Comparison of ENCODE assay signal across 18 cellular contexts in genomic region chr7:98303906-98304305, GRCh38. TPM values are rescaled to one million over a fixed set of nuclear protein-coding genes. Genes with fewer than 3 reads are reported as not detected.
DNase-seq lines count a peak whose midpoint lies in the region; ATAC-seq, FAIRE-seq and TF ChIP-seq lines count a peak whose summit lies in the region.
"Had no signal": no experiment of that assay in that cellular context is flagged by ENCODE, and none has a peak within 500 bp of the region (broad histone marks: within the 10 kb centered on the region; RNA-seq: fewer than 3 reads in every experiment).

No MANE protein-coding gene starts in this region.

- intact Hi-C loops in left cardiac atrium (cut with DNase I) (no loop called here), kidney (cut with DNase I) (no loop called here)
- intact Hi-C loops in activated CD4-positive, alpha-beta T cell treated with anti-CD3 and anti-CD28 coated beads, Interleukin-2, amount 10 ng/mL, durations not matched to agents 24 days and 14 days (cut with micrococcal nuclease) = no loop called here

- H3K36me3 ChIP-seq in cardiac muscle cell (no peaks in the 10 kb centered on the region), kidney (ENCODE audit: control insufficient read depth in 1 of 2, insufficient read depth in 2 of 2, low read length in 2 of 2) (peaks cover 7 to 12% of the 10 kb centered on the region in 2 donors)

- no peaks in the 10 kb centered on the region for H3K9me3 ChIP-seq in cardiac muscle cell (ENCODE audit: low read depth)
- no peaks in the 10 kb centered on the region for H3K9me3 ChIP-seq in kidney (ENCODE audit: control insufficient read depth in 1 of 2, low read length in 2 of 2)

- POLR2A ChIA-PET in WTC11 (lab: Charles Lee) = no interaction called here

- H3K36me3 Mint-ChIP-seq in WTC11 (peaks cover 60% of the 10 kb centered on the region), progenitor cell of endocrine pancreas (ENCODE audit: insufficient read depth) (peaks cover 44% of the 10 kb centered on the region)
- H3K36me3 Mint-ChIP-seq in activated CD4-positive, alpha-beta T cell treated with anti-CD3 and anti-CD28 coated beads, Interleukin-2, amount 10 ng/mL, durations not matched to agents 24 days and 14 days (ENCODE audit: low read depth) = no peaks in the 10 kb centered on the region

- no peak overlapping the region for H3K27ac Mint-ChIP-seq in WTC11
- peak overlapping the region; percentile 86 for H3K27ac Mint-ChIP-seq in progenitor cell of endocrine pancreas
- no peak overlapping the region for H3K27ac Mint-ChIP-seq in activated CD4-positive, alpha-beta T cell treated with anti-CD3 and anti-CD28 coated beads, Interleukin-2, amount 10 ng/mL, durations not matched to agents 24 days and 14 days
- H3K27ac Mint-ChIP-seq: CD4-positive, alpha-beta memory T cell had no signal

- DNase-seq in cardiac muscle cell (ENCODE audit: low read depth in 1 of 2, low spot score in 1 of 2) (no peak), left cardiac atrium (no peak), WTC11 (ENCODE audit: low spot score) (peak; percentile 34), kidney (peak; percentile 73), progenitor cell of endocrine pancreas (ENCODE audit: low spot score, unreplicated experiment) (no peak), D341Med (ENCODE audit: low spot score) (no peak)
- no peak for DNase-seq in activated CD4-positive, alpha-beta T cell treated with anti-CD3 and anti-CD28 coated beads, Interleukin-2, amount 10 ng/mL, durations not matched to agents 24 days and 14 days
- DNase-seq: CD4-positive, alpha-beta memory T cell; KBM-7; NCI-H1417 treated with DMSO at 0.1 percent for 48 hours; NCI-H1930; NCI-H226; NCI-H524; PC-3; RPMI8226 had no signal

- FAIRE-seq in kidney (lab: Jason Lieb, UNC) = no peak
- FAIRE-seq: D721Med had no signal

- TF ChIP-seq CTCF in cardiac muscle cell (IDR thresholded peaks at IDR 0.05; ENCODE audit: low read depth, low read length) = no peak
- TF ChIP-seq CTCF in WTC11 (IDR thresholded peaks at IDR 0.05) = no peak
- no peak for TF ChIP-seq CTCF in kidney (IDR thresholded peaks at IDR 0.05; ENCODE audit: borderline replicate concordance, extremely low read depth, insufficient read depth)
- TF ChIP-seq CTCF in progenitor cell of endocrine pancreas (IDR thresholded peaks at IDR 0.05; ENCODE audit: unreplicated experiment) = no peak

- ATAC-seq in left cardiac atrium (no peak), WTC11 (peak; percentile 60), HG03196 (IDR thresholded peaks at IDR 0.05; ENCODE audit: unreplicated experiment) (no peak)
- ATAC-seq: HCT116, PC-3 had no signal

- peaks cover 14% of the 10 kb centered on the region for H3K4me1 Mint-ChIP-seq in WTC11
- peaks cover 35% of the 10 kb centered on the region for H3K4me1 Mint-ChIP-seq in progenitor cell of endocrine pancreas (ENCODE audit: low read depth)
- no peaks in the 10 kb centered on the region for H3K4me1 Mint-ChIP-seq in activated CD4-positive, alpha-beta T cell treated with anti-CD3 and anti-CD28 coated beads, Interleukin-2, amount 10 ng/mL, durations not matched to agents 24 days and 14 days
- H3K4me1 Mint-ChIP-seq: CD4-positive, alpha-beta memory T cell had no signal

- peaks cover 2% of the 10 kb centered on the region; the same call in 1 of the 2 replicates for H3K27me3 Mint-ChIP-seq in WTC11 (ENCODE audit: low read depth)
- peaks cover 4% of the 10 kb centered on the region for H3K27me3 Mint-ChIP-seq in progenitor cell of endocrine pancreas
- H3K27me3 Mint-ChIP-seq in activated CD4-positive, alpha-beta T cell treated with anti-CD3 and anti-CD28 coated beads, Interleukin-2, amount 10 ng/mL, durations not matched to agents 24 days and 14 days = no peaks in the 10 kb centered on the region
- H3K27me3 Mint-ChIP-seq: CD4-positive, alpha-beta memory T cell had no signal

- no peak overlapping the region for H3K9ac ChIP-seq in kidney (ENCODE audit: low read length in 2 of 2)

- H3K4me1 ChIP-seq in cardiac muscle cell (ENCODE audit: low read depth) = peaks cover 43% of the 10 kb centered on the region
- no peaks in the 10 kb centered on the region for H3K4me1 ChIP-seq in kidney (ENCODE audit: control insufficient read depth in 1 of 2, insufficient read depth in 1 of 2, low read depth in 1 of 2, low read length in 2 of 2)

- H3K9me3 Mint-ChIP-seq in WTC11 (no peaks in the 10 kb centered on the region), progenitor cell of endocrine pancreas (ENCODE audit: low read depth) (no peaks in the 10 kb centered on the region)
- no peaks in the 10 kb centered on the region for H3K9me3 Mint-ChIP-seq in activated CD4-positive, alpha-beta T cell treated with anti-CD3 and anti-CD28 coated beads, Interleukin-2, amount 10 ng/mL, durations not matched to agents 24 days and 14 days
- H3K9me3 Mint-ChIP-seq: CD4-positive, alpha-beta memory T cell had no signal

- CTCF ChIA-PET in WTC11 (lab: Charles Lee) = no interaction called here

- H3K27me3 ChIP-seq in cardiac muscle cell = no peaks in the 10 kb centered on the region

- H3K27ac ChIP-seq in cardiac muscle cell = peak overlapping the region; percentile 8
- H3K27ac ChIP-seq in kidney (ENCODE audit: low read depth in 2 of 2, low read length in 2 of 2) = no peak overlapping the region

- H3K4me3 ChIP-seq in cardiac muscle cell (no peak overlapping the region), kidney (ENCODE audit: low read length in 2 of 2) (no peak overlapping the region)

- H3K4me3 Mint-ChIP-seq in WTC11 (no peak overlapping the region), progenitor cell of endocrine pancreas (ENCODE audit: low read depth) (no peak overlapping the region)
- no peak overlapping the region for H3K4me3 Mint-ChIP-seq in activated CD4-positive, alpha-beta T cell treated with anti-CD3 and anti-CD28 coated beads, Interleukin-2, amount 10 ng/mL, durations not matched to agents 24 days and 14 days
- H3K4me3 Mint-ChIP-seq: CD4-positive, alpha-beta memory T cell had no signal

TF ChIP-seq in WTC11, 78 proteins besides CTCF, POLR2A, EP300 and RAD21 (continues in another document):
- TF ChIP-seq IRF1 (CRISPR knock-in tag; IDR thresholded peaks at IDR 0.05) = no peak
- no peak for TF ChIP-seq NR1H2 (CRISPR knock-in tag; IDR thresholded peaks at IDR 0.05)
- no peak for TF ChIP-seq PRDM15 (CRISPR knock-in tag; IDR thresholded peaks at IDR 0.05)
- TF ChIP-seq FOXK1 (CRISPR knock-in tag; IDR thresholded peaks at IDR 0.05) = no peak
- no peak for TF ChIP-seq ZNF121 (CRISPR knock-in tag; IDR thresholded peaks at IDR 0.05)
- no peak for TF ChIP-seq ZNF671 (CRISPR knock-in tag; IDR thresholded peaks at IDR 0.05)
- no peak for TF ChIP-seq NFE2L1 (CRISPR knock-in tag; IDR thresholded peaks at IDR 0.05)
- no peak for TF ChIP-seq GTF2I (CRISPR knock-in tag; conservative IDR thresholded peaks at IDR 0.05)
- no peak for TF ChIP-seq NR3C1 (CRISPR knock-in tag; conservative IDR thresholded peaks at IDR 0.05; ENCODE audit: low read depth)

RNA-seq across cellular contexts. Expression of gene BRI3, which starts 22.4 kb away (rescaled TPM):
- total RNA-seq in cardiac muscle cell (23.0 and 30.0 TPM in 2 replicates), left cardiac atrium (100 to 1,000 TPM; 190 to 207 TPM), WTC11 (2021) (108 to 112 TPM (median 110 TPM) in 3 replicates), kidney (192 TPM), progenitor cell of endocrine pancreas (124 and 125 TPM in 2 replicates)
- polyA plus RNA-seq in cardiac muscle cell (50.8 and 61.4 TPM in 2 replicates), kidney (ENCODE audit: insufficient read depth, low read depth, low replicate concordance) (240 TPM)
- total RNA-seq in activated CD4-positive, alpha-beta T cell treated with anti-CD3 and anti-CD28 coated beads, Interleukin-2, amount 10 ng/mL, durations not matched to agents 24 days and 14 days = 66.8 and 70.3 TPM in 2 replicates

RNA-seq across cellular contexts. Expression of gene TECPR1, which starts 51.9 kb away (rescaled TPM):
- total RNA-seq in cardiac muscle cell = 24.4 and 27.8 TPM in 2 replicates
- polyA plus RNA-seq in cardiac muscle cell = 19.2 and 19.3 TPM in 2 replicates
- total RNA-seq in left cardiac atrium = 10 to 100 TPM; 20.9 to 23.4 TPM
- 17.6 to 21.5 TPM (median 18.4 TPM) in 3 replicates for total RNA-seq in WTC11 (2021)
- 39.5 TPM for total RNA-seq in kidney
- 5.1 TPM for polyA plus RNA-seq in kidney (ENCODE audit: insufficient read depth, low read depth, low replicate concordance)
- 40.8 and 41.6 TPM in 2 replicates for total RNA-seq in progenitor cell of endocrine pancreas
- total RNA-seq in activated CD4-positive, alpha-beta T cell treated with anti-CD3 and anti-CD28 coated beads, Interleukin-2, amount 10 ng/mL, durations not matched to agents 24 days and 14 days = 43.1 and 47.8 TPM in 2 replicates

Comparison
In these comparisons a context has a peak if more than half of its experiments do, and no peak if none do; other contexts are left out.
1. DNase-seq: peak in WTC11 (single experiment) and kidney (single experiment); none in cardiac muscle cell (0 of 2), left cardiac atrium (single experiment), progenitor cell of endocrine pancreas (single experiment), D341Med (single experiment) and activated CD4-positive, alpha-beta T cell treated with anti-CD3 and anti-CD28 coated beads, Interleukin-2, amount 10 ng/mL, durations not matched to agents 24 days and 14 days (single experiment).